ENCODE assay signal across 10 cellular contexts in the genomic region with DNA sequence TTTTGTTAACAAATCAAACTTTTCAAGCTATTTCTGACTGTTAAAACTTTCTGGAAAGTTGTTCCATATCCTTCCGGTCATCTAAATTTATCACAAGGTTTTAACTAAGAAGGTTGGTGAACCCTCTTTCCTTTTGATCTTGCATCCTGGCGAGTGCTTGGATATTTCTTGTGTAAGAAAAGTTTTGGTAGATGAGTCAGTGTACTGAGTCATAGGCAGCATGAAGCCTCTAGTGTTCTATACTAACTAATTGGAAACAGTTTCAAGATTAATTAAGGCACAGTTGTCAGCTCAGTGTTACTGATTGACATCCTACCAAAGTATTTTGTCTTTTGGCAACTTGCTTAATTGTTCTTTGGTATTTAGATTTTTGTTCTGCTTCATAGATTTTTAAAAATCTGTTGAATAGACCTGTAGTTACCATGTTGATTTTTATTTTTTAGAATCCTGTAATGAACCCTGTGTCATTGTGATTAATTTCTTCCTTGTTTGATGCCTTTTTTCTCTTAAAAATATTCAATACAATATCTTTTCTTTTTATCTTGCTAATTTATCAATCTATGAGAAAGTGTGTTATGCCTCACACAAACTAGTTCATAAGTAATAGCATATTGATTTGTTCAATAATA.
DNase-seq lines count a peak whose midpoint lies in the region.
"Had no signal": no experiment of that assay in that cellular context is flagged by ENCODE, and none has a peak within 500 bp of the region (broad histone marks: within the 10 kb centered on the region; RNA-seq: fewer than 3 reads in every experiment).

No MANE protein-coding gene starts in this region.

- H3K79me2 ChIP-seq in ACC112 (ENCODE audit: control insufficient read depth, insufficient read depth, low read length, unreplicated experiment) = no peaks in the 10 kb centered on the region

- H3K36me3 ChIP-seq in ACC112 (ENCODE audit: insufficient read depth, low read length) = no peaks in the 10 kb centered on the region; the same call in 1 of the 2 replicates
- H3K36me3 ChIP-seq in adipocyte (ENCODE audit: control insufficient read depth, insufficient read depth, low read length, severe bottlenecking) = no peaks in the 10 kb centered on the region

- no peak overlapping the region for H3K9ac ChIP-seq in adipocyte (ENCODE audit: low read length)

- no peaks in the 10 kb centered on the region for H3K27me3 ChIP-seq in ACC112 (ENCODE audit: insufficient read depth, low read length)
- no peaks in the 10 kb centered on the region for H3K27me3 ChIP-seq in adipocyte (replicated peaks; ENCODE audit: control insufficient read depth, insufficient read depth, low read length)

- H3K27ac ChIP-seq in ACC112 (ENCODE audit: low read depth, low read length) = peak overlapping the region; percentile 54

- no peaks in the 10 kb centered on the region for H3K9me3 ChIP-seq in adipocyte (ENCODE audit: control insufficient read depth, low read length)

- H3K4me3 ChIP-seq in ACC112 (ENCODE audit: low read depth, low read length) (peak overlapping the region; percentile 56; the same call in 1 of the 2 replicates), adipocyte (ENCODE audit: low read length) (no peak overlapping the region)

- peak overlapping the region; percentile 8 for H2AFZ ChIP-seq in ACC112 (ENCODE audit: low read length, unreplicated experiment)

- peaks cover 14% of the 10 kb centered on the region for H3K4me1 ChIP-seq in ACC112 (ENCODE audit: control insufficient read depth, insufficient read depth, low read length, unreplicated experiment)
- H3K4me1 ChIP-seq in adipocyte (ENCODE audit: control insufficient read depth, insufficient read depth, low read length) = peaks cover 8% of the 10 kb centered on the region

- peak; percentile 81 for DNase-seq in HS-27A (ENCODE audit: low read depth)
- DNase-seq in adipocyte (ENCODE audit: low read depth) = peak; percentile 92
- DNase-seq in hepatic stellate cell (ENCODE audit: low spot score) = peak; percentile 29
- DNase-seq in SHP77 (lab: John Stamatoyannopoulos, UW) = no peak
- no peak for DNase-seq in effector CD8-positive, alpha-beta T cell (lab: John Stamatoyannopoulos, UW)
- no peak for DNase-seq in cortex of kidney (lab: John Stamatoyannopoulos, UW)
- no peak for DNase-seq in NCI-H2029 (lab: John Stamatoyannopoulos, UW)
- DNase-seq: CD8-positive, alpha-beta T cell; NCI-H1436 treated with DMSO at 0.1 percent for 48 hours had no signal

Comparison
In these comparisons a context has a peak if more than half of its experiments do, and no peak if none do; other contexts are left out.
1. DNase-seq: peak in HS-27A (single experiment), adipocyte (single experiment) and hepatic stellate cell (single experiment); none in SHP77 (0 of 2), effector CD8-positive, alpha-beta T cell (single experiment), cortex of kidney (single experiment) and NCI-H2029 (single experiment).